20 cellular contexts compared by ENCODE assay signal in genomic region chr7:46424934-46425333, GRCh38.
A peak's percentile ranks its signal among the peaks of the same experiment; 100 is the strongest.
DNase-seq lines count a peak whose midpoint lies in the region; ATAC-seq, FAIRE-seq and TF ChIP-seq lines count a peak whose summit lies in the region.
"Had no signal": no experiment of that assay in that cellular context is flagged by ENCODE, and none has a peak within 500 bp of the region (broad histone marks: within the 10 kb centered on the region; RNA-seq: fewer than 3 reads in every experiment).

No MANE protein-coding gene starts in this region.

- H3K36me3 Mint-ChIP-seq in type B pancreatic cell: peaks cover 3% of the 10 kb centered on the region

- H3K4me1 ChIP-seq in GM12878 (ENCODE audit: control insufficient read depth, insufficient read depth, low read length) (no peaks in the 10 kb centered on the region), BE2C (no peaks in the 10 kb centered on the region)

- SMC1A ChIA-PET in GM12878 (lab: Charles Lee; ENCODE audit: uncharacterized antibody, unreplicated experiment): interaction anchor here (0.8 to 1.4 kb wide), 5 partner anchors 8 to 258 kb away, joined by 3 to 4 read pairs (median 3); no protein-coding TSS in a partner anchor

- H3K4me2 ChIP-seq in GM12878 (ENCODE audit: control insufficient read depth, insufficient read depth): no peak overlapping the region

- H3K4me3 ChIP-seq in GM12878 (no peak overlapping the region), BE2C (ENCODE audit: low read depth, low read length) (no peak overlapping the region)
- H3K4me3 ChIP-seq: GM23248 had no signal

- no peaks in the 10 kb centered on the region for H3K79me2 ChIP-seq in GM12878 (ENCODE audit: control insufficient read depth, insufficient read depth, low read length)

- RAD21 ChIA-PET in GM12878 (lab: Charles Lee; ENCODE audit: unreplicated experiment): interaction anchor here (0.5 to 1.7 kb wide), 6 partner anchors 9 to 236 kb away, joined by 3 to 7 read pairs (median 4); no protein-coding TSS in a partner anchor

- H3K36me3 ChIP-seq in GM12878 (ENCODE audit: control insufficient read depth in 2 of 2, insufficient read depth in 2 of 2, low read length in 1 of 2): no peaks in the 10 kb centered on the region
- no peaks in the 10 kb centered on the region for H3K36me3 ChIP-seq in BE2C

- H3K27me3 Mint-ChIP-seq in type B pancreatic cell: no peaks in the 10 kb centered on the region
- H3K27me3 Mint-ChIP-seq: B cell; CD4-positive, alpha-beta T cell had no signal

- ATAC-seq in GM12878: peak; percentile 69

- in situ Hi-C loops in GM12878 (cut with MboI): no loop called here

- no peak overlapping the region for H3K4me3 Mint-ChIP-seq in type B pancreatic cell
- H3K4me3 Mint-ChIP-seq: B cell; CD4-positive, alpha-beta T cell had no signal

- H3K4me1 Mint-ChIP-seq in type B pancreatic cell (ENCODE audit: unreplicated experiment): peaks cover 16% of the 10 kb centered on the region
- H3K4me1 Mint-ChIP-seq: B cell had no signal

- CTCF ChIA-PET in GM12878 (lab: Yijun Ruan, JAX): interaction anchor here (1.3 to 1.6 kb wide), 2 partner anchors 10 to 25 kb away, joined by 3 read pairs; no protein-coding TSS in a partner anchor

- H3K9me3 ChIP-seq in GM12878 (replicated peaks; ENCODE audit: control insufficient read depth, insufficient read depth, low read length): no peaks in the 10 kb centered on the region
- no peaks in the 10 kb centered on the region for H3K9me3 ChIP-seq in BE2C

- peak overlapping the region; percentile 76 for H3K27ac Mint-ChIP-seq in type B pancreatic cell
- H3K27ac Mint-ChIP-seq: B cell; CD4-positive, alpha-beta T cell had no signal

- POLR2A ChIA-PET in GM12878 (lab: Charles Lee): interaction anchor here (0.7 kb wide), 1 partner anchor 233 kb away, joined by 3 read pairs; no protein-coding TSS in a partner anchor

- H4K20me1 ChIP-seq in GM12878 (ENCODE audit: control insufficient read depth, insufficient read depth): no peaks in the 10 kb centered on the region

- intact Hi-C loops in GM12878 (cut with micrococcal nuclease; ENCODE audit: unreplicated experiment) (no loop called here), head of caudate nucleus (cut with DNase I) (no loop called here)

- FAIRE-seq in GM12878 (lab: Jason Lieb, UNC): no peak
- FAIRE-seq in islet of Langerhans (lab: Jason Lieb, UNC): peak; percentile 76
- FAIRE-seq: GM12892 had no signal

- no peak overlapping the region for H3K9ac ChIP-seq in GM12878 (ENCODE audit: control insufficient read depth, insufficient read depth, low read length)
- H3K9ac ChIP-seq: GM23248 had no signal

- TF ChIP-seq CTCF in GM12878 (IDR thresholded peaks at IDR 0.05 in 2 of 3, conservative IDR thresholded peaks at IDR 0.05 in 1 of 3; ENCODE audit: control insufficient read depth in 2 of 3, extremely low read depth in 1 of 3, insufficient read depth in 1 of 3, low read depth in 3 of 3, low read length in 3 of 3): no peak
- no peak for TF ChIP-seq CTCF in type B pancreatic cell (conservative IDR thresholded peaks at IDR 0.05)
- no peak for TF ChIP-seq CTCF in BE2C (IDR thresholded peaks at IDR 0.05; ENCODE audit: low read depth, low read length)

- peak; percentile 38 for DNase-seq in M059J (ENCODE audit: low read depth)
- no peak for DNase-seq in GM12878 (ENCODE audit: low read depth, low spot score)
- no peak for DNase-seq in type B pancreatic cell (ENCODE audit: extremely low spot score, unreplicated experiment)
- no peak for DNase-seq in DMS79 (lab: John Stamatoyannopoulos, UW)
- no peak for DNase-seq in head of caudate nucleus
- DNase-seq in BE2C: no peak
- DNase-seq: CD4-positive, alpha-beta T cell; DND-41; GDM1; GM23248; HCEC 1CT; MV-4-11; NCI-H1417; NCI-H1930; NCI-H2171; NCI-H446 treated with DMSO at 0.1 percent for 48 hours had no signal

- TF ChIP-seq POLR2A in GM12878 (IDR thresholded peaks at IDR 0.05; ENCODE audit: low read depth, low read length): no peak

- TF ChIP-seq EP300 in GM12878 (IDR thresholded peaks at IDR 0.05; ENCODE audit: borderline replicate concordance in 1 of 2, control insufficient read depth in 1 of 2, low read depth in 2 of 2, low read length in 2 of 2): no peak

- no peak overlapping the region for H2AFZ ChIP-seq in GM12878 (ENCODE audit: control insufficient read depth, low read depth, low read length)
- H2AFZ ChIP-seq: GM23248 had no signal

- no peak overlapping the region for H3K27ac ChIP-seq in GM12878 (ENCODE audit: control insufficient read depth, insufficient read depth)
- H3K27ac ChIP-seq: GM23248, HL-60 had no signal

- no TSS peak for BruUV-seq in GM12878 (replicated peaks; lab: Mats Ljungman, UMichigan)

- peaks cover 4% of the 10 kb centered on the region for H3K9me3 Mint-ChIP-seq in type B pancreatic cell

- no peak for TF ChIP-seq RAD21 in GM12878 (IDR thresholded peaks at IDR 0.05; ENCODE audit: insufficient read depth, low read depth, low read length)

- 67% methylated on average over 1 of the region's 1 CpG for WGBS in GM12878 (ENCODE audit: insufficient coverage, insufficient replicate concordance, low lambda C conversion rate, missing lambda C conversion rate)

- H3K27me3 ChIP-seq in GM12878 (replicated peaks in 1 of 2; ENCODE audit: control insufficient read depth in 2 of 2, insufficient read depth in 2 of 2, low read length in 1 of 2) (no peaks in the 10 kb centered on the region), BE2C (no peaks in the 10 kb centered on the region)

TF ChIP-seq in GM12878, 131 proteins besides CTCF, POLR2A, EP300 and RAD21 (continues in another document):
- TF ChIP-seq CBX3 (IDR thresholded peaks at IDR 0.05; ENCODE audit: borderline replicate concordance, low read depth) (no peak), SIN3A (IDR thresholded peaks at IDR 0.05; ENCODE audit: low read depth, low read length) (no peak), PBX3 (IDR thresholded peaks at IDR 0.05; ENCODE audit: insufficient replicate concordance, low read depth, low read length) (no peak), PRDM15 (CRISPR knock-in tag; IDR thresholded peaks at IDR 0.05) (no peak), MEF2A (IDR thresholded peaks at IDR 0.05; ENCODE audit: insufficient read depth, low read depth, low read length) (no peak), MXI1 (IDR thresholded peaks at IDR 0.05; ENCODE audit: low read depth, low read length) (no peak), NFIC (IDR thresholded peaks at IDR 0.05; ENCODE audit: low read depth, low read length) (no peak), BCL3 (IDR thresholded peaks at IDR 0.05; ENCODE audit: borderline replicate concordance, insufficient read depth, low read depth, low read length, poor library complexity, severe bottlenecking) (no peak), EED (IDR thresholded peaks at IDR 0.05; ENCODE audit: low read depth) (no peak), MTA2 (IDR thresholded peaks at IDR 0.05; ENCODE audit: low read depth) (peak; percentile 60; the same call in 1 of the 2 replicates), WRNIP1 (IDR thresholded peaks at IDR 0.05; ENCODE audit: borderline replicate concordance, low read depth, low read length) (no peak), SMAD5 (IDR thresholded peaks at IDR 0.05; ENCODE audit: low read depth) (no peak), ATF7 (IDR thresholded peaks at IDR 0.05; ENCODE audit: low read depth) (0 out of 2 replicates have a peak, but pooled peaks have one; percentile 34), HDAC2 (IDR thresholded peaks at IDR 0.05) (no peak), TCF12 (IDR thresholded peaks at IDR 0.05; ENCODE audit: low read depth, low read length) (no peak), BHLHE40 (IDR thresholded peaks at IDR 0.05; ENCODE audit: borderline replicate concordance in 1 of 2, low read depth in 2 of 2, low read length in 1 of 2) (no peak)
